In the genomic region with DNA sequence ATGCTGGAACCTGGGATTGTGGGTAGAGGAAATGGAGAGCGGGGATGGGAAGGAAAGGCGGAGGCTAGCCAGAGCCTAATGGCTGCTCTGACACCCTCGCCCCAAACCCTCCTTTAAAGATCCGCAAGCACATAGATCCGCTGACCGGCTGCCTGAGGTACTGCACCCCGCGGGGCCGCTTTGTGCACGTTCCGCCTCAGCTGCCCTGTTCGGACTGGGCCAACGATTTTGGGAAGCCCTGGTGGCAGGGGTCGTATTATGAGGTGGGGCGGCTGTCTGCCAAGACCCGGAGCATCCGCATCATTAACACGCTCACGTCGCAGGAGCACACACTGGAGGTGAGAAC, we compare ENCODE assay signal across 1 cellular context.
TF ChIP-seq lines count a peak whose summit lies in the region.

No MANE protein-coding gene starts in this region.

TF ChIP-seq in SK-N-SH treated with all-trans-retinoic acid at 6 μM for 48 hours, 23 proteins besides CTCF, POLR2A, EP300 and RAD21 (continued from another document):
- TF ChIP-seq, protein P1, sequence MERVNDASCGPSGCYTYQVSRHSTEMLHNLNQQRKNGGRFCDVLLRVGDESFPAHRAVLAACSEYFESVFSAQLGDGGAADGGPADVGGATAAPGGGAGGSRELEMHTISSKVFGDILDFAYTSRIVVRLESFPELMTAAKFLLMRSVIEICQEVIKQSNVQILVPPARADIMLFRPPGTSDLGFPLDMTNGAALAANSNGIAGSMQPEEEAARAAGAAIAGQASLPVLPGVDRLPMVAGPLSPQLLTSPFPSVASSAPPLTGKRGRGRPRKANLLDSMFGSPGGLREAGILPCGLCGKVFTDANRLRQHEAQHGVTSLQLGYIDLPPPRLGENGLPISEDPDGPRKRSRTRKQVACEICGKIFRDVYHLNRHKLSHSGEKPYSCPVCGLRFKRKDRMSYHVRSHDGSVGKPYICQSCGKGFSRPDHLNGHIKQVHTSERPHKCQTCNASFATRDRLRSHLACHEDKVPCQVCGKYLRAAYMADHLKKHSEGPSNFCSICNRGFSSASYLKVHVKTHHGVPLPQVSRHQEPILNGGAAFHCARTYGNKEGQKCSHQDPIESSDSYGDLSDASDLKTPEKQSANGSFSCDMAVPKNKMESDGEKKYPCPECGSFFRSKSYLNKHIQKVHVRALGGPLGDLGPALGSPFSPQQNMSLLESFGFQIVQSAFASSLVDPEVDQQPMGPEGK (CRISPR knock-in tag; IDR thresholded peaks at IDR 0.05; ENCODE audit: borderline replicate concordance) = no peak
- TF ChIP-seq SNAI2 (CRISPR knock-in tag; IDR thresholded peaks at IDR 0.05) = no peak
- TF ChIP-seq TCF4 (CRISPR knock-in tag; IDR thresholded peaks at IDR 0.05; ENCODE audit: borderline replicate concordance) = no peak
